ENCODE assay signal across 7 cellular contexts in the genomic region with DNA sequence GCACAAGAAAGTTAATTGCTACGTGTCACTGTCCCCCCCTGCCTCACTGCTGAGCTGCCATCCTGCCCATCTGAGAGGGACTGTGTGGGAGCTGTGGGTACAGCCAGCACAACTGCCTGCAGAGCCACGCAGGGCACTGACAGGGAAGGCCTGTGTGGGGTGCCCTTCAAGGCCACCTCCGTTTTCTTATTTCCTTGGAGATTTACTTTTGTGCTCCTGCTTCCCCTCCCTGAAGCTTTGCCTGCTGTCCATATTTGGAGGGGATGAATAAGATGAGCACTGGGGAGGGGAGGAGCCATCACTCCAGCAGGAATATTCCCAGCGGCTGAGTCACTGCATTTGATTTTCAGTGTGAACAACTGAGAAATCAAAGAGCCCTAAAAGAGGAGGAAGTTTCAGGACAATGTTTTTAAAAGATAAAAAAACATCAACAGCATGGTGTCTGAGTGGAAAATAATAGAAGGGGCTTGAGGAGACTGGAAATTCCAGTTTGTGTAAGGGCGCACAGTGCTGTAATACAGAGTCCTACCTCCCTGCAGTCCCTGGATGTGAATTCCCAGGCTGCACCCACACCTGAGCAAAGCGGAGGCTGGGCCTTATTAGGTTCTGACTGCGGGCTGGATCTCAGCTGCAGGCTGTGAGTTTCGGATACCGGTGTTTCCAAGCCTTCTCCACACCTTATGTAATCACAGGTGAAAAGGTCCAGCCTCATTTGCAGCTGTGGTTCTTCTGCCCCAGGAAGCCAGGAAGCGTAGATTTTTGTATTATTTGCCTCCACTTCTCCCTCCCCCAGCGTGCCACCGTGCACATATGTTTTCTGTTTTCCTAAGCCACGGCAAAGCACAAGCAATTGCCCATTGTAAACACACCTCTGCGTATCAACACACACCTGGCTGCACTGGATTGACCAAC.
DNase-seq lines count a peak whose midpoint lies in the region; ATAC-seq and TF ChIP-seq lines count a peak whose summit lies in the region.

No MANE protein-coding gene starts in this region.

- H3K27ac ChIP-seq in OCI-LY7 (ENCODE audit: low read depth, low read length, poor library complexity, severe bottlenecking) (no peak overlapping the region), fibroblast of lung (ENCODE audit: insufficient read depth, low read length) (no peak overlapping the region), psoas muscle (no peak overlapping the region)

- intact Hi-C loops in OCI-LY7 (cut with micrococcal nuclease; ENCODE audit: unreplicated experiment) (no loop called here), psoas muscle (cut with DNase I) (loop anchor here in 1 of 2 donors (5.0 kb wide), 1 partner anchor 41 kb away; no protein-coding TSS in a partner anchor)

- ATAC-seq in psoas muscle (peak; percentile 53 to 74 (median 62)), GM21723 (IDR thresholded peaks at IDR 0.05; ENCODE audit: unreplicated experiment) (no peak), HG02642 (IDR thresholded peaks at IDR 0.05; ENCODE audit: poor library complexity, unreplicated experiment) (no peak), HG02884 (IDR thresholded peaks at IDR 0.05; ENCODE audit: unreplicated experiment) (no peak)

- no TSS peak for BruUV-seq in OCI-LY7 (replicated peaks; lab: Mats Ljungman, UMichigan)

- H3K9me3 ChIP-seq in OCI-LY7 (ENCODE audit: low read length) (no peaks in the 10 kb centered on the region), fibroblast of lung (ENCODE audit: control insufficient read depth, insufficient read depth, low read depth, low read length) (no peaks in the 10 kb centered on the region), psoas muscle (no peaks in the 10 kb centered on the region)

- H3K79me2 ChIP-seq in OCI-LY7 (ENCODE audit: insufficient read depth, low read depth, low read length) (no peaks in the 10 kb centered on the region), fibroblast of lung (ENCODE audit: control insufficient read depth, insufficient read depth, low read length) (no peaks in the 10 kb centered on the region)

- WGBS in psoas muscle, 3 donors: 73 to 75% (median 73%) methylated on average over 14 of the region's 14 CpGs

- no peaks in the 10 kb centered on the region for H3K27me3 ChIP-seq in fibroblast of lung (ENCODE audit: control insufficient read depth, insufficient read depth, low read length)
- no peaks in the 10 kb centered on the region for H3K27me3 ChIP-seq in psoas muscle (ENCODE audit: insufficient read depth in 3 of 3, low read length in 2 of 3)

- H3K4me3 ChIP-seq in OCI-LY7 (ENCODE audit: low read depth, low read length, poor library complexity, severe bottlenecking): no peak overlapping the region
- no peak overlapping the region for H3K4me3 ChIP-seq in fibroblast of lung (replicated peaks in 1 of 4; ENCODE audit: control extremely low read depth in 1 of 4, insufficient read depth in 1 of 4, low read depth in 3 of 4, low read length in 4 of 4)
- H3K4me3 ChIP-seq in psoas muscle: no peak overlapping the region

- H3K9me2 ChIP-seq in OCI-LY7 (ENCODE audit: insufficient read depth, low read length): no peaks in the 10 kb centered on the region

- DNase-seq in HS-27A (ENCODE audit: low read depth) (peak; percentile 40), OCI-LY7 (ENCODE audit: low spot score) (no peak), fibroblast of lung (ENCODE audit: low read depth in 2 of 2) (peak; percentile 66 to 85), psoas muscle (no peak)

- no peak overlapping the region for H3K9ac ChIP-seq in fibroblast of lung (ENCODE audit: insufficient read depth, low read length)

- H3K4me1 ChIP-seq in OCI-LY7 (ENCODE audit: insufficient read depth, low read length, poor library complexity, severe bottlenecking): peaks cover 60% of the 10 kb centered on the region
- peaks cover 8% of the 10 kb centered on the region for H3K4me1 ChIP-seq in fibroblast of lung (ENCODE audit: control insufficient read depth, extremely low read depth, insufficient read depth, low read length)
- peaks cover 19% of the 10 kb centered on the region for H3K4me1 ChIP-seq in psoas muscle

- POLR2A ChIA-PET in OCI-LY7 (lab: Charles Lee): no interaction called here

- H2AFZ ChIP-seq in OCI-LY7 (ENCODE audit: low read length) (no peak overlapping the region), fibroblast of lung (ENCODE audit: low read length) (peak overlapping the region; percentile 10)

- peaks cover 11% of the 10 kb centered on the region for H3K36me3 ChIP-seq in OCI-LY7 (ENCODE audit: insufficient read depth, low read length)
- H3K36me3 ChIP-seq in fibroblast of lung (ENCODE audit: control insufficient read depth, insufficient read depth, low read length): no peaks in the 10 kb centered on the region
- H3K36me3 ChIP-seq in psoas muscle (ENCODE audit: insufficient read depth in 1 of 2, low read depth in 1 of 2): no peaks in the 10 kb centered on the region

- TF ChIP-seq CTCF in OCI-LY7 (conservative IDR thresholded peaks at IDR 0.05; ENCODE audit: low read length): no peak
- no peak for TF ChIP-seq CTCF in fibroblast of lung (conservative IDR thresholded peaks at IDR 0.05 in 1 of 2, IDR thresholded peaks at IDR 0.05 in 1 of 2; ENCODE audit: low read depth in 1 of 2, low read length in 2 of 2)
- no peak for TF ChIP-seq CTCF in psoas muscle (IDR thresholded peaks at IDR 0.05)

- CTCF ChIA-PET in OCI-LY7 (lab: Charles Lee; ENCODE audit: unreplicated experiment): interaction anchor here (0.6 kb wide), 1 partner anchor 1025 kb away, joined by 3 read pairs; no protein-coding TSS in a partner anchor

- H4K20me1 ChIP-seq in OCI-LY7 (ENCODE audit: insufficient read depth, low read length) (no peaks in the 10 kb centered on the region), fibroblast of lung (ENCODE audit: control insufficient read depth, extremely low read depth, insufficient read depth, low read length) (no peaks in the 10 kb centered on the region)

- H3K4me2 ChIP-seq in OCI-LY7 (ENCODE audit: low read length): peak overlapping the region; percentile 6; the same call in 1 of the 2 replicates
- peak overlapping the region; percentile 37 for H3K4me2 ChIP-seq in fibroblast of lung (ENCODE audit: extremely low read depth, insufficient read depth, low read length)

Comparison
In these comparisons a context has a peak if more than half of its experiments do, and no peak if none do; other contexts are left out.
1. DNase-seq: peak in HS-27A (single experiment) and fibroblast of lung (2 of 2); none in OCI-LY7 (single experiment) and psoas muscle (0 of 2).
2. ATAC-seq: peak in psoas muscle (4 of 4); none in GM21723 (single experiment), HG02642 (single experiment) and HG02884 (single experiment).